ENCODE assay signal across 1 cellular context in genomic region chrX:108167211-108167872, GRCh38.
A peak's percentile ranks its signal among the peaks of the same experiment; 100 is the strongest.
TF ChIP-seq lines count a peak whose summit lies in the region.

No MANE protein-coding gene starts in this region.

TF ChIP-seq in HEK293, 187 proteins besides CTCF, POLR2A, EP300 and RAD21 (continued from another document):
- no peak for TF ChIP-seq ZNF280D (tag by site-specific recombination; IDR thresholded peaks at IDR 0.05)
- no peak for TF ChIP-seq KLF8 (tag by site-specific recombination; IDR thresholded peaks at IDR 0.05)
- TF ChIP-seq ZXDB (tag by site-specific recombination; IDR thresholded peaks at IDR 0.05) = peak; percentile 19; the same call in 1 of the 2 replicates
- TF ChIP-seq MZF1 (tag by site-specific recombination; IDR thresholded peaks at IDR 0.05; ENCODE audit: borderline replicate concordance) = peak; percentile 26; the same call in 1 of the 2 replicates
- peak; percentile 71 for TF ChIP-seq HIC1 (tag by site-specific recombination; IDR thresholded peaks at IDR 0.05)
- TF ChIP-seq ZNF580 (tag by site-specific recombination; IDR thresholded peaks at IDR 0.05) = 0 out of 2 replicates have a peak, but pooled peaks have one; percentile 27
- no peak for TF ChIP-seq ZNF354C (tag by site-specific recombination; IDR thresholded peaks at IDR 0.05; ENCODE audit: borderline replicate concordance, low read depth)
- peak; percentile 26; the same call in 1 of the 2 replicates for TF ChIP-seq ZNF335 (tag by site-specific recombination; conservative IDR thresholded peaks at IDR 0.05)
- peak; percentile 24 for TF ChIP-seq SETDB1 (IDR thresholded peaks at IDR 0.05; ENCODE audit: insufficient read length, low read length)
- peak; percentile 62; the same call in 1 of the 2 replicates for TF ChIP-seq ZNF843 (tag by site-specific recombination; IDR thresholded peaks at IDR 0.05)
- peak; percentile 68 for TF ChIP-seq GFI1B (tag by site-specific recombination; IDR thresholded peaks at IDR 0.05)
- TF ChIP-seq ZNF473 (tag by site-specific recombination; IDR thresholded peaks at IDR 0.05) = no peak
- peak; percentile 65; the same call in 1 of the 2 replicates for TF ChIP-seq ATF2 (tag by site-specific recombination; IDR thresholded peaks at IDR 0.05; ENCODE audit: low read depth)
- no peak for TF ChIP-seq ZNF221 (tag by site-specific recombination; IDR thresholded peaks at IDR 0.05; ENCODE audit: borderline replicate concordance)
- no peak for TF ChIP-seq ZNF202 (tag by site-specific recombination; IDR thresholded peaks at IDR 0.05; ENCODE audit: borderline replicate concordance)
- no peak for TF ChIP-seq ZNF747 (tag by site-specific recombination; IDR thresholded peaks at IDR 0.05)
- peak; percentile 51 for TF ChIP-seq OSR2 (tag by site-specific recombination; IDR thresholded peaks at IDR 0.05)
- TF ChIP-seq ZNF785 (tag by site-specific recombination; IDR thresholded peaks at IDR 0.05) = no peak
- TF ChIP-seq MEIS1 (CRISPR knock-in tag; IDR thresholded peaks at IDR 0.05; ENCODE audit: borderline replicate concordance) = 0 out of 2 replicates have a peak, but pooled peaks have one; percentile 49
- TF ChIP-seq ZNF664 (tag by site-specific recombination; IDR thresholded peaks at IDR 0.05) = no peak
- TF ChIP-seq ZNF660 (tag by site-specific recombination; IDR thresholded peaks at IDR 0.05) = 0 out of 2 replicates have a peak, but pooled peaks have one; percentile 45
- TF ChIP-seq ZNF654 (tag by site-specific recombination; IDR thresholded peaks at IDR 0.05; ENCODE audit: low read depth) = no peak
- TF ChIP-seq ZNF629 (tag by site-specific recombination; IDR thresholded peaks at IDR 0.05) = peak; percentile 59
- no peak for TF ChIP-seq ZNF530 (tag by site-specific recombination; IDR thresholded peaks at IDR 0.05; ENCODE audit: low read depth)
- TF ChIP-seq ZNF488 (tag by site-specific recombination; IDR thresholded peaks at IDR 0.05) = no peak
- TF ChIP-seq ZNF121 (tag by site-specific recombination; IDR thresholded peaks at IDR 0.05) = peak; percentile 95
- peak; percentile 87 for TF ChIP-seq WT1 (tag by site-specific recombination; IDR thresholded peaks at IDR 0.05)
- TF ChIP-seq TSHZ1 (tag by site-specific recombination; IDR thresholded peaks at IDR 0.05; ENCODE audit: borderline replicate concordance) = peak; percentile 83
- TF ChIP-seq IKZF3 (tag by site-specific recombination; IDR thresholded peaks at IDR 0.05) = peak; percentile 41; the same call in 1 of the 2 replicates
TF ChIP-seq in HEK293: peak in this region for 23.
